Comparison of ENCODE assay signal across 17 cellular contexts in the genomic region with DNA sequence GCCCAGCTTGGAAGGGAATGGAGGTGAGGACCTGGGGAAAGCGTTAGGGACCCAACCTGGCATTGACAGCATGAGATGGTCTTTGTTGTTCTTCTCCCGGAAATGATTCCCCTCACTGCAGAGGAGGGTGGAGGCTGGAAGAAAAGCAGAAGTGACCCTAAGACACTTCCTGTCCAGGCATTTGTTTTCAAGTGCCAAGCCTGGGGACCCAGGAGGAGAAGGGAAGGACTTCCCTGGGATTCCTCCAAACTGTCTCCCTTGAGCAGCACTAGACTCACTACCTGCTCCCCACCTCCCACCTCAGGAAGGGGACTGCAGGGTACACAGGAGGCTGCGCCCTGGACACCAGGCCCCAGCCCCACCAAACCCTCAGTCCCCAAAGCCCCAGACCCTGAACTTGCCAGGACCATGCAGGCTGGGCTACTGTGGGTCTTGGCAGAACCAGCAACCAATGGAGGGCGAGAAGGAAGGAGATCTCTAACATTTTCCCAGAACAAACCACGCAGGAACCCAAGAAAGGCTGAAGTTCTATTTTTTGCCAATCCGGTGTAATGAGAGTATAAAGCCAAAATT. TPM values are rescaled to one million over a fixed set of nuclear protein-coding genes. Genes with fewer than 3 reads are reported as not detected.
DNase-seq lines count a peak whose midpoint lies in the region; ATAC-seq and TF ChIP-seq lines count a peak whose summit lies in the region.
"Had no signal": no experiment of that assay in that cellular context is flagged by ENCODE, and none has a peak within 500 bp of the region (broad histone marks: within the 10 kb centered on the region; RNA-seq: fewer than 3 reads in every experiment).

No MANE protein-coding gene starts in this region.

- peak overlapping the region; percentile 17 for H2AFZ ChIP-seq in Karpas-422 (ENCODE audit: low read length)
- H2AFZ ChIP-seq in SK-N-SH (ENCODE audit: low read depth): no peak overlapping the region
- H2AFZ ChIP-seq: parathyroid adenoma had no signal

- H3K4me3 ChIP-seq in Karpas-422 (ENCODE audit: low read length) (0 out of 2 replicates have a peak overlapping the region, but pooled peaks have one; percentile 15), SK-N-SH (ENCODE audit: low read depth in 2 of 2, low read length in 1 of 2) (no peak overlapping the region)
- H3K4me3 ChIP-seq: SJSA1 had no signal

- DNase-seq in Karpas-422 (peak; percentile 53), middle frontal gyrus (ENCODE audit: extremely low spot score, low spot score) (peak; percentile 65), SK-N-SH (no peak), putamen (ENCODE audit: low spot score) (no peak)
- peak; percentile 3 for DNase-seq in activated CD8-positive, alpha-beta memory T cell treated with anti-CD3 and anti-CD28 coated beads, Interleukin-2, amount 50 U/mL, for 48 hours
- no peak for DNase-seq in stimulated activated CD4-positive, alpha-beta T cell treated with anti-CD3 and anti-CD28 coated beads, Interleukin-12 subunit alpha, Interleukin-12 subunit beta, amount 100 ng/mL, for 4 hours
- DNase-seq: activated gamma-delta T cell treated with Interleukin-2 at 50 U/mL for 16 hours; CD4-positive, CD25-positive, alpha-beta regulatory T cell; erythroblast; hypothalamus; NCI-H1436; NCI-H526 treated with DMSO at 0.1 percent for 48 hours; stimulated activated CD4-positive, alpha-beta T cell treated with anti-CD3 and anti-CD28 coated beads, Interleukin-4, amount 100 ng/mL, for 1 hour had no signal

- H3K27ac ChIP-seq in C4-2B (peak overlapping the region; percentile 54), Karpas-422 (ENCODE audit: low read length) (no peak overlapping the region), SK-N-SH (ENCODE audit: low read depth in 2 of 2, low read length in 1 of 2) (no peak overlapping the region)
- H3K27ac ChIP-seq: parathyroid adenoma, SJSA1 had no signal

- H3K9me2 ChIP-seq in Karpas-422 (replicated peaks; ENCODE audit: insufficient read depth, low read length) (no peaks in the 10 kb centered on the region), SK-N-SH (no peaks in the 10 kb centered on the region)

- H3K9ac ChIP-seq in Karpas-422 (ENCODE audit: low read length) (peak overlapping the region; percentile 24; the same call in 1 of the 2 replicates), SK-N-SH (no peak overlapping the region)
- H3K9ac ChIP-seq: parathyroid adenoma had no signal

- peaks cover 42% of the 10 kb centered on the region for H3K4me1 ChIP-seq in Karpas-422 (ENCODE audit: low read length)
- H3K4me1 ChIP-seq in SK-N-SH (ENCODE audit: control insufficient read depth in 1 of 2, insufficient read depth in 2 of 2, low read depth in 1 of 2, low read length in 1 of 2): peaks cover 0 to 5% of the 10 kb centered on the region in 2 experiments; a peak in 1 of 4 replicates
- H3K4me1 ChIP-seq: parathyroid adenoma had no signal

- no peaks in the 10 kb centered on the region for H3K27me3 ChIP-seq in Karpas-422 (ENCODE audit: low read length)
- H3K27me3 ChIP-seq in SK-N-SH (ENCODE audit: insufficient read depth): no peaks in the 10 kb centered on the region
- H3K27me3 ChIP-seq: SJSA1 had no signal

- 49% methylated on average over 6 of the region's 6 CpGs for WGBS in SK-N-SH (ENCODE audit: low lambda C conversion rate)

- H3K9me3 ChIP-seq in Karpas-422 (ENCODE audit: low read length) (no peaks in the 10 kb centered on the region), SK-N-SH (no peaks in the 10 kb centered on the region)
- H3K9me3 ChIP-seq: SJSA1 had no signal

- no peak for ATAC-seq in HG02571 (IDR thresholded peaks at IDR 0.05; ENCODE audit: unreplicated experiment)

- no peaks in the 10 kb centered on the region for H3F3A ChIP-seq in SK-N-SH (replicated peaks; ENCODE audit: insufficient read depth)

- H3K4me2 ChIP-seq in Karpas-422 (ENCODE audit: low read depth, low read length, poor library complexity, severe bottlenecking) (peak overlapping the region; percentile 42), SK-N-SH (no peak overlapping the region)

- POLR2A ChIA-PET in SK-N-SH (lab: Yijun Ruan, JAX): no interaction called here

- TF ChIP-seq RAD21 in SK-N-SH (IDR thresholded peaks at IDR 0.05; ENCODE audit: low read length): no peak

- H3K36me3 ChIP-seq in Karpas-422 (ENCODE audit: insufficient read depth, low read length) (no peaks in the 10 kb centered on the region), SK-N-SH (replicated peaks in 1 of 2; ENCODE audit: control insufficient read depth in 1 of 2, insufficient read depth in 2 of 2, low read length in 1 of 2) (no peaks in the 10 kb centered on the region)
- H3K36me3 ChIP-seq: SJSA1 had no signal

- H3K79me2 ChIP-seq in Karpas-422 (ENCODE audit: low read length): no peaks in the 10 kb centered on the region
- no peaks in the 10 kb centered on the region for H3K79me2 ChIP-seq in SK-N-SH (ENCODE audit: insufficient read depth)
- H3K79me2 ChIP-seq: parathyroid adenoma had no signal

- no peaks in the 10 kb centered on the region for H4K20me1 ChIP-seq in Karpas-422 (ENCODE audit: insufficient read depth, low read depth, low read length)
- no peaks in the 10 kb centered on the region for H4K20me1 ChIP-seq in SK-N-SH (ENCODE audit: insufficient read depth)

- TF ChIP-seq EP300 in SK-N-SH (IDR thresholded peaks at IDR 0.05; ENCODE audit: borderline replicate concordance in 1 of 2, low read depth in 1 of 2, low read length in 1 of 2): no peak

- no peak for TF ChIP-seq CTCF in C4-2B (conservative IDR thresholded peaks at IDR 0.05)
- TF ChIP-seq CTCF in SK-N-SH (IDR thresholded peaks at IDR 0.05): no peak

- CTCF ChIA-PET in SK-N-SH (lab: Yijun Ruan, JAX): no interaction called here

TF ChIP-seq in SK-N-SH, 30 proteins besides CTCF, POLR2A, EP300 and RAD21:
- TF ChIP-seq JUND (IDR thresholded peaks at IDR 0.05) (no peak), MXI1 (IDR thresholded peaks at IDR 0.05; ENCODE audit: low read depth, low read length) (no peak), NRF1 (IDR thresholded peaks at IDR 0.05; ENCODE audit: low read depth, low read length) (no peak)

RNA-seq across cellular contexts. Expression of a gene that starts 9.8 kb away (rescaled TPM):
- total RNA-seq in Karpas-422 (2014; rRNA removed; shearing (Covaris generic); ENCODE audit: low replicate concordance): 0.41 and 2.5 TPM in 2 replicates
- polyA plus RNA-seq in SK-N-SH (2012; rRNA removed): not detected in 2 replicates
- not detected in 2 replicates for polyA plus RNA-seq in SK-N-SH (2012; cell fraction: cytosol; rRNA removed)
- polyA plus RNA-seq in SK-N-SH (2012; cell fraction: nucleus; rRNA removed): 0.04 and 0.07 TPM in 2 replicates
- total RNA-seq: SJSA1 had no signal

Comparison
In these comparisons a context has a peak if more than half of its experiments do, and no peak if none do; other contexts are left out.
1. DNase-seq: peak in Karpas-422 (single experiment), activated CD8-positive, alpha-beta memory T cell treated with anti-CD3 and anti-CD28 coated beads, Interleukin-2, amount 50 U/mL, for 48 hours (single experiment) and middle frontal gyrus (single experiment); none in SK-N-SH (single experiment), stimulated activated CD4-positive, alpha-beta T cell treated with anti-CD3 and anti-CD28 coated beads, Interleukin-12 subunit alpha, Interleukin-12 subunit beta, amount 100 ng/mL, for 4 hours (single experiment) and putamen (single experiment).